In the genomic region with DNA sequence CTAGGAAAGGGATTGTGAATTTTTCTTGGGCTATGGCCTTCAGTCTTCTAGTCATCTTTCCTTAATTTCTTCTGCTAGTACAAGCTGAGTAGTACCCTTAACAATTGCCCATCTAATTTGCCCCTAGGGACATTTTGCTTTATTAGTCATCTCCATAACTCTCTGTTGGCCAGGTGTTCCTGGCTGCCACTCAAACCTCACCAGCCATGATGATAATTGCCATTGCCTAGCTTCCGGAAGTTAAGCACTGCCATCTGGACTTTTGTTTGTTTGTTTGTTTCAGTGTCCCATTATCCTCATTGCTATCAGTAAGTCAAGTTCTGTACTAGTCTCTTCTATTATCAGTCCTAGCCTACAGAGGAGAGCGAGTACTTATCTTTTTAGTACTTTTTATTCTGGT, we compare ENCODE assay signal across 14 cellular contexts. TPM values are rescaled to one million over a fixed set of nuclear protein-coding genes. Genes with fewer than 3 reads are reported as not detected.
DNase-seq lines count a peak whose midpoint lies in the region; ATAC-seq and TF ChIP-seq lines count a peak whose summit lies in the region.
"Had no signal": no experiment of that assay in that cellular context is flagged by ENCODE, and none has a peak within 500 bp of the region (broad histone marks: within the 10 kb centered on the region; RNA-seq: fewer than 3 reads in every experiment).

No MANE protein-coding gene starts in this region.

- peak; percentile 84 for DNase-seq in DMS53 treated with DMSO at 0.1 percent for 48 hours (lab: John Stamatoyannopoulos, UW; ENCODE audit: unreplicated experiment)
- peak; percentile 99 for DNase-seq in NCI-H1436 treated with DMSO at 0.1 percent for 48 hours (lab: John Stamatoyannopoulos, UW)
- peak; percentile 86 for DNase-seq in NCI-H748 treated with DMSO at 0.1 percent for 48 hours (lab: John Stamatoyannopoulos, UW)
- peak; percentile 19 for DNase-seq in fibroblast of the aortic adventitia (ENCODE audit: low read depth)
- no peak for DNase-seq in left lung
- no peak for DNase-seq in GM13976 (ENCODE audit: low spot score)
- no peak for DNase-seq in germinal center (ENCODE audit: low spot score)
- DNase-seq: brain microvascular endothelial cell, GM23248, pancreas had no signal

- intact Hi-C loops in left lung (cut with DNase I) = no loop called here

- H3K27me3 ChIP-seq in left lung = no peaks in the 10 kb centered on the region
- H3K27me3 ChIP-seq: brain microvascular endothelial cell, pancreas had no signal

- no peak overlapping the region for H3K27ac ChIP-seq in left lung
- H3K27ac ChIP-seq: brain microvascular endothelial cell, C4-2B, GM23248, pancreas, thoracic aorta had no signal

- H3K4me1 ChIP-seq in left lung = no peaks in the 10 kb centered on the region
- H3K4me1 ChIP-seq: pancreas had no signal

- TF ChIP-seq CTCF in fibroblast of the aortic adventitia (IDR thresholded peaks at IDR 0.05; ENCODE audit: insufficient read depth, low read length) (no peak), left lung (IDR thresholded peaks at IDR 0.05) (no peak), GM13976 (IDR thresholded peaks at IDR 0.05; ENCODE audit: borderline replicate concordance, control extremely low read depth, extremely low read depth, insufficient read depth, missing control alignments) (no peak)

- in situ Hi-C loops in GM13976 (cut with MboI; ENCODE audit: low sequenced_read_pairs, unreplicated experiment) = no loop called here

- no peaks in the 10 kb centered on the region for H3K36me3 ChIP-seq in left lung
- H3K36me3 ChIP-seq: brain microvascular endothelial cell, pancreas, thoracic aorta had no signal

- H3K9me3 ChIP-seq in left lung = no peaks in the 10 kb centered on the region
- H3K9me3 ChIP-seq: pancreas, thoracic aorta had no signal

- no peak for ATAC-seq in left lung
- no peak for ATAC-seq in GM18868 (IDR thresholded peaks at IDR 0.05; ENCODE audit: unreplicated experiment)
- ATAC-seq: left lobe of liver had no signal

- H3K4me3 ChIP-seq in fibroblast of the aortic adventitia (ENCODE audit: low read depth, low read length) = no peak overlapping the region
- H3K4me3 ChIP-seq in left lung = no peak overlapping the region
- H3K4me3 ChIP-seq: GM23248, pancreas, thoracic aorta had no signal

RNA-seq across cellular contexts. Expression of gene UBL7, which starts 36.6 kb away (rescaled TPM):
- total RNA-seq in fibroblast of the aortic adventitia (ENCODE audit: low replicate concordance) (50.3 and 52.2 TPM in 2 replicates), left lung (10 to 100 TPM; 32.7 to 42.6 TPM)

RNA-seq across cellular contexts. Expression of gene ARID3B, which starts 43.4 kb away (rescaled TPM):
- total RNA-seq in fibroblast of the aortic adventitia (ENCODE audit: low replicate concordance) (0.33 and 2.5 TPM in 2 replicates), left lung (10 to 100 TPM in 1 of 2 donors, 1 to 10 TPM in 1; 5.8 to 12.1 TPM)

Comparison
In these comparisons a context has a peak if more than half of its experiments do, and no peak if none do; other contexts are left out.
1. DNase-seq: peak in DMS53 treated with DMSO at 0.1 percent for 48 hours (single experiment), NCI-H1436 treated with DMSO at 0.1 percent for 48 hours (single experiment), NCI-H748 treated with DMSO at 0.1 percent for 48 hours (single experiment) and fibroblast of the aortic adventitia (single experiment); none in left lung (0 of 2), GM13976 (single experiment) and germinal center (single experiment).